ENCODE assay signal across 8 cellular contexts in genomic region chr11:6505577-6506240, GRCh38. TPM values are rescaled to one million over a fixed set of nuclear protein-coding genes. Genes with fewer than 3 reads are reported as not detected.
DNase-seq lines count a peak whose midpoint lies in the region; ATAC-seq and TF ChIP-seq lines count a peak whose summit lies in the region.

No MANE protein-coding gene starts in this region.

- in situ Hi-C loops in T47D (cut with HindIII; ENCODE audit: low pct_unique_long_range_greater_than_20kb, low sequenced_read_pairs), result no loop called here
- in situ Hi-C loops in transverse colon (cut with MboI; ENCODE audit: low pct_ligation_motif_present in 1 of 4, low pct_unique_long_range_greater_than_20kb in 1 of 4, low sequenced_read_pairs in 3 of 4), result loop anchor here in 1 of 4 donors (10.0 kb wide), 2 partner anchors 61 to 121 kb away; partner anchors contain the start of gene HPX

- DNase-seq in DMS53 (lab: John Stamatoyannopoulos, UW) (peak; percentile 72), H4 (ENCODE audit: low spot score) (peak; percentile 51), NCI-H446 (lab: John Stamatoyannopoulos, UW) (peak; percentile 22 to 58), T47D (ENCODE audit: low read depth in 1 of 2, low spot score in 1 of 2) (peak; percentile 21 to 57), kidney glomerular epithelial cell (lab: John Stamatoyannopoulos, UW) (peak; percentile 56), transverse colon (no peak)

- no peak for TF ChIP-seq EP300 in transverse colon (IDR thresholded peaks at IDR 0.05; ENCODE audit: low read depth)

- peak; percentile 64 to 80 (median 73) for TF ChIP-seq CTCF in transverse colon (IDR thresholded peaks at IDR 0.05)

- 0 to 57% methylated on average over 1 to 2 of the region's 2 CpGs for WGBS in transverse colon (ENCODE audit: low coverage in 1 of 2), 2 donors

- H3K27ac ChIP-seq in transverse colon, result peak overlapping the region in 2 of 4 donors; percentile 12 to 36

- H3K9me3 ChIP-seq in transverse colon, result no peaks in the 10 kb centered on the region

- ATAC-seq in GM18505 (IDR thresholded peaks at IDR 0.05; ENCODE audit: unreplicated experiment), result no peak
- ATAC-seq in HG02884 (IDR thresholded peaks at IDR 0.05; ENCODE audit: unreplicated experiment), result no peak

- H3K4me1 ChIP-seq in transverse colon, result no peaks in the 10 kb centered on the region

- H3K4me3 ChIP-seq in transverse colon, result no peak overlapping the region

- TF ChIP-seq POLR2A in transverse colon (IDR thresholded peaks at IDR 0.05) (no peak), GM18505 (IDR thresholded peaks at IDR 0.05; ENCODE audit: borderline replicate concordance, extremely low read depth, insufficient read depth, insufficient read length) (no peak)

- H3K36me3 ChIP-seq in transverse colon, result peaks cover 0 to 4% (median 0%) of the 10 kb centered on the region in 4 donors

- intact Hi-C loops in transverse colon (cut with DNase I; ENCODE audit: low total_unique reads), result loop anchor here (10.0 kb wide), 1 partner anchor 131 kb away; no protein-coding TSS in a partner anchor

- H3K27me3 ChIP-seq in transverse colon, result no peaks in the 10 kb centered on the region

RNA-seq across cellular contexts. Expression of gene DNHD1, which starts 8.6 kb away (rescaled TPM):
- total RNA-seq in H4 (2014; rRNA removed; shearing (Covaris generic)), result 0.90 and 1.2 TPM in 2 replicates
- total RNA-seq in transverse colon, result 10 to 100 TPM; 19.3 to 57.5 (median 34.0) TPM

RNA-seq across cellular contexts. Expression of gene TIMM10B, which starts 24.4 kb away (rescaled TPM):
- total RNA-seq in H4 (2014; rRNA removed; shearing (Covaris generic)), result 44.4 and 45.7 TPM in 2 replicates
- total RNA-seq in transverse colon, result 10 to 100 TPM; 19.1 to 40.2 (median 30.3) TPM

RNA-seq across cellular contexts. Expression of gene ARFIP2, which starts 24.6 kb away (rescaled TPM):
- 83.1 and 92.4 TPM in 2 replicates for total RNA-seq in H4 (2014; rRNA removed; shearing (Covaris generic))
- 100 to 1,000 TPM in 1 of 4 donors, 10 to 100 TPM in 3; 77.3 to 110 (median 87.2) TPM for total RNA-seq in transverse colon

RNA-seq across cellular contexts. Expression of gene TRIM3, which starts 32.0 kb away (rescaled TPM):
- 10.6 and 15.1 TPM in 2 replicates for total RNA-seq in H4 (2014; rRNA removed; shearing (Covaris generic))
- 100 to 1,000 TPM in 1 of 4 donors, 10 to 100 TPM in 3; 49.1 to 205 (median 67.9) TPM for total RNA-seq in transverse colon
